Comparison of ENCODE assay signal across 18 cellular contexts in the genomic region with DNA sequence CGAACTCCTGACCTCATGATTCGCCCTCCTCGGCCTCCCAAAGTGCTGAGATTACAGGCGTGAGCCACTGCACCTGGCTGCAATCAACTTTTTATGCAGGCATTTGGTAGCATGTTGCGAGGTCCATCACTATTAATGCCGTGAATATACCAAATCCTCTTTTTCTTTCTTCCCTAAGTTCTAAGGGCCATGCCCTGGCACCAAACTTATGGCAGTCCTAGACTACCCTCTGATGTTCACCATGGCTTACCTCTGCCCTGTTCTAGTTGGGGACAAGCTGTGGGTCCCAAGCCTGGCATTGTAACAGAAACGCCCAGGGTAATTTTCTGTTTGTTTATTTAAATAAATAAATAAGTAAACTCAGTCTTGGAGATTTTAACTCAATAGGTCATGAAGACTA. TPM values are rescaled to one million over a fixed set of nuclear protein-coding genes. Genes with fewer than 3 reads are reported as not detected.
DNase-seq lines count a peak whose midpoint lies in the region; ATAC-seq and TF ChIP-seq lines count a peak whose summit lies in the region.
"Had no signal": no experiment of that assay in that cellular context is flagged by ENCODE, and none has a peak within 500 bp of the region (broad histone marks: within the 10 kb centered on the region; RNA-seq: fewer than 3 reads in every experiment).

No MANE protein-coding gene starts in this region.

- H3K4me3 Mint-ChIP-seq in CD4-positive, alpha-beta T cell, result peak overlapping the region; percentile 15
- H3K4me3 Mint-ChIP-seq in T-helper 2 cell treated with Interferon-gamma antibody and Interleukin-4, amounts not matched to agents 5 μg/mL and 100 μg/mL, for 36 hours, result no peak overlapping the region
- H3K4me3 Mint-ChIP-seq in immature natural killer cell, result peak overlapping the region in 2 of 5 donors; percentile 36 to 66

- TF ChIP-seq POLR2A in gastroesophageal sphincter (IDR thresholded peaks at IDR 0.05), result no peak
- TF ChIP-seq POLR2A in vagina (IDR thresholded peaks at IDR 0.05), result no peak

- H3K27ac Mint-ChIP-seq in CD4-positive, alpha-beta T cell, result peak overlapping the region; percentile 98
- H3K27ac Mint-ChIP-seq in T-helper 2 cell treated with Interferon-gamma antibody and Interleukin-4, amounts not matched to agents 5 μg/mL and 100 μg/mL, for 36 hours, result peak overlapping the region; percentile 97
- peak overlapping the region; percentile 96 to 100 (median 100) for H3K27ac Mint-ChIP-seq in immature natural killer cell

- H3K36me3 ChIP-seq in gastroesophageal sphincter (no peaks in the 10 kb centered on the region), vagina (no peaks in the 10 kb centered on the region)
- H3K36me3 ChIP-seq: HAP-1, right atrium auricular region, upper lobe of left lung had no signal

- ATAC-seq in CD4-positive, alpha-beta T cell (ENCODE audit: poor library complexity), result no peak
- no peak for ATAC-seq in GM19455 (IDR thresholded peaks at IDR 0.05; ENCODE audit: unreplicated experiment)
- no peak for ATAC-seq in gastroesophageal sphincter

- POLR2A ChIA-PET in CD4-positive, alpha-beta T cell (lab: Charles Lee), result interaction anchor here (0.6 to 22.8 kb wide), 10 partner anchors 23 to 153 kb away, joined by 3 to 5733 read pairs (median 6); no protein-coding TSS in a partner anchor

- H3K9me3 ChIP-seq in CD4-positive, alpha-beta T cell (ENCODE audit: control insufficient read depth, low read length), result no peaks in the 10 kb centered on the region
- H3K9me3 ChIP-seq in gastroesophageal sphincter, result no peaks in the 10 kb centered on the region
- H3K9me3 ChIP-seq in vagina, result no peaks in the 10 kb centered on the region
- H3K9me3 ChIP-seq: HAP-1, right atrium auricular region, upper lobe of left lung had no signal

- peak overlapping the region; percentile 53 for H3K27ac ChIP-seq in CD4-positive, alpha-beta T cell (ENCODE audit: low read depth, low read length)
- H3K27ac ChIP-seq in gastroesophageal sphincter (no peak overlapping the region), vagina (no peak overlapping the region)
- H3K27ac ChIP-seq: dorsolateral prefrontal cortex, right atrium auricular region, upper lobe of left lung had no signal

- H3K4me1 Mint-ChIP-seq in CD4-positive, alpha-beta T cell (ENCODE audit: low read depth), result peaks cover 22% of the 10 kb centered on the region
- peaks cover 10% of the 10 kb centered on the region for H3K4me1 Mint-ChIP-seq in T-helper 2 cell treated with Interferon-gamma antibody and Interleukin-4, amounts not matched to agents 5 μg/mL and 100 μg/mL, for 36 hours (ENCODE audit: low read depth)
- peaks cover 65 to 87% of the 10 kb centered on the region in 2 donors for H3K4me1 Mint-ChIP-seq in immature natural killer cell

- no peaks in the 10 kb centered on the region for H3K9me3 Mint-ChIP-seq in CD4-positive, alpha-beta T cell
- no peaks in the 10 kb centered on the region for H3K9me3 Mint-ChIP-seq in T-helper 2 cell treated with Interferon-gamma antibody and Interleukin-4, amounts not matched to agents 5 μg/mL and 100 μg/mL, for 36 hours
- H3K9me3 Mint-ChIP-seq in immature natural killer cell, result no peaks in the 10 kb centered on the region
- H3K9me3 Mint-ChIP-seq: activated T-cell treated with anti-CD3 and anti-CD28 coated beads, Interleukin-2, amount 50 U/mL, for 4 hours had no signal

- H3K27me3 Mint-ChIP-seq in CD4-positive, alpha-beta T cell, result no peaks in the 10 kb centered on the region
- H3K27me3 Mint-ChIP-seq in T-helper 2 cell treated with Interferon-gamma antibody and Interleukin-4, amounts not matched to agents 5 μg/mL and 100 μg/mL, for 36 hours (ENCODE audit: low read depth), result no peaks in the 10 kb centered on the region
- H3K27me3 Mint-ChIP-seq in immature natural killer cell (ENCODE audit: low read depth in 3 of 3), result peaks cover 11 to 48% (median 36%) of the 10 kb centered on the region in 3 donors

- no peak for TF ChIP-seq CTCF in CD4-positive, alpha-beta T cell (IDR thresholded peaks at IDR 0.05)
- TF ChIP-seq CTCF in gastroesophageal sphincter (IDR thresholded peaks at IDR 0.05) (no peak), vagina (IDR thresholded peaks at IDR 0.05) (no peak)

- CTCF ChIA-PET in CD4-positive, alpha-beta T cell (lab: Charles Lee), result interaction anchor here (0.7 to 2.5 kb wide), 7 partner anchors 25 to 152 kb away, joined by 3 to 56 read pairs (median 8); no protein-coding TSS in a partner anchor

- TF ChIP-seq EP300 in gastroesophageal sphincter (IDR thresholded peaks at IDR 0.05), result no peak

- H3K4me3 ChIP-seq in gastroesophageal sphincter (no peak overlapping the region), vagina (no peak overlapping the region)
- H3K4me3 ChIP-seq: HAP-1, right atrium auricular region, upper lobe of left lung had no signal

- no peak for DNase-seq in CD4-positive, alpha-beta T cell
- DNase-seq in GF-D8 (lab: John Stamatoyannopoulos, UW) (peak; percentile 39), immature natural killer cell (no peak), HUDEP-2 (lab: John Stamatoyannopoulos, UW; ENCODE audit: unreplicated experiment in 76 of 76) (no peak), vagina (ENCODE audit: extremely low spot score in 2 of 2) (no peak)
- DNase-seq in T-helper 2 cell treated with Interferon-gamma antibody and Interleukin-4, amounts not matched to agents 5 μg/mL and 100 μg/mL, for 36 hours (ENCODE audit: low spot score), result no peak
- DNase-seq: activated CD4-positive, CD25-positive, alpha-beta regulatory T cell; activated T-cell treated with anti-CD3 and anti-CD28 coated beads, Interleukin-2, amount 50 U/mL, for 4 hours; dorsolateral prefrontal cortex; IMR-90; mammary epithelial cell; NCI-H1105 treated with DMSO at 0.1 percent for 48 hours; stimulated activated CD4-positive, alpha-beta T cell treated with anti-CD3 and anti-CD28 coated beads, Interleukin-1b, Interleukin-23, amount 100 ng/mL, for 48 hours; upper lobe of left lung had no signal

- H3K27me3 ChIP-seq in CD4-positive, alpha-beta T cell (ENCODE audit: control insufficient read depth, insufficient read depth, low read length), result no peaks in the 10 kb centered on the region
- H3K27me3 ChIP-seq in gastroesophageal sphincter, result peaks cover 26% of the 10 kb centered on the region
- no peaks in the 10 kb centered on the region for H3K27me3 ChIP-seq in vagina
- H3K27me3 ChIP-seq: right atrium auricular region, upper lobe of left lung had no signal

- peaks cover 32% of the 10 kb centered on the region for H3K36me3 Mint-ChIP-seq in CD4-positive, alpha-beta T cell (ENCODE audit: low read depth)
- peaks cover 23% of the 10 kb centered on the region for H3K36me3 Mint-ChIP-seq in T-helper 2 cell treated with Interferon-gamma antibody and Interleukin-4, amounts not matched to agents 5 μg/mL and 100 μg/mL, for 36 hours (ENCODE audit: low read depth)
- peaks cover 1 to 13% (median 12%) of the 10 kb centered on the region in 3 donors for H3K36me3 Mint-ChIP-seq in immature natural killer cell

- peaks cover 0 to 7% (median 0%) of the 10 kb centered on the region in 3 donors for H3K4me1 ChIP-seq in gastroesophageal sphincter
- no peaks in the 10 kb centered on the region for H3K4me1 ChIP-seq in vagina
- H3K4me1 ChIP-seq: HAP-1 had no signal

- intact Hi-C loops in CD4-positive, alpha-beta T cell (cut with DNase I, micrococcal nuclease), result loop anchor here (5.0 kb wide), 1 partner anchor 72 kb away; no protein-coding TSS in a partner anchor
- intact Hi-C loops in vagina (cut with DNase I), result no loop called here

- WGBS in gastroesophageal sphincter (ENCODE audit: low coverage in 1 of 2), 2 donors, result 67 to 84% methylated on average over 3 to 7 of the region's 7 CpGs

RNA-seq across cellular contexts. Expression of a gene that starts 13.3 kb away (rescaled TPM):
- total RNA-seq in CD4-positive, alpha-beta T cell, result not detected
- not detected for polyA plus RNA-seq in immature natural killer cell
- total RNA-seq in gastroesophageal sphincter (not detected), vagina (not detected)
- total RNA-seq: dorsolateral prefrontal cortex, IMR-90, mammary epithelial cell had no signal
- polyA plus RNA-seq: IMR-90, mammary epithelial cell had no signal

RNA-seq across cellular contexts. Expression of a gene that starts 34.8 kb away (rescaled TPM):
- total RNA-seq in CD4-positive, alpha-beta T cell, result not detected
- under 1 TPM in 1 of 3 donors, not detected in 2; 0.13 TPM for polyA plus RNA-seq in immature natural killer cell
- under 1 TPM in 1 of 4 donors, not detected in 3; 0.94 TPM for total RNA-seq in gastroesophageal sphincter
- total RNA-seq in vagina, result not detected
- total RNA-seq: dorsolateral prefrontal cortex, IMR-90, mammary epithelial cell, right atrium auricular region had no signal
- polyA plus RNA-seq: IMR-90, mammary epithelial cell had no signal
